In genomic region chr7:55556492-55556891, GRCh38 we compare ENCODE assay signal across 17 cellular contexts. TPM values are rescaled to one million over a fixed set of nuclear protein-coding genes. Genes with fewer than 3 reads are reported as not detected.
DNase-seq lines count a peak whose midpoint lies in the region; ATAC-seq and TF ChIP-seq lines count a peak whose summit lies in the region.
"Had no signal": no experiment of that assay in that cellular context is flagged by ENCODE, and none has a peak within 500 bp of the region (broad histone marks: within the 10 kb centered on the region; RNA-seq: fewer than 3 reads in every experiment).

No MANE protein-coding gene starts in this region.

- H3K79me2 ChIP-seq in KMS-11 (ENCODE audit: insufficient read depth, low read depth): peaks cover 100% of the 10 kb centered on the region

- no peak overlapping the region for H3K4me3 Mint-ChIP-seq in activated CD4-positive, alpha-beta memory T cell treated with anti-CD3 and anti-CD28 coated beads for 36 hours
- no peak overlapping the region for H3K4me3 Mint-ChIP-seq in activated CD4-positive, alpha-beta memory T cell treated with anti-CD3 and anti-CD28 coated beads, Interleukin-2, amount 10 ng/mL, durations not matched to agents 7 days and 5 days
- no peak overlapping the region for H3K4me3 Mint-ChIP-seq in activated naive CD8-positive, alpha-beta T cell treated with anti-CD3 and anti-CD28 coated beads, Interleukin-2, amount 50 U/mL, for 24 hours

- peaks cover 4% of the 10 kb centered on the region; the same call in 1 of the 2 replicates for H3K36me3 ChIP-seq in KMS-11 (ENCODE audit: insufficient read depth)
- H3K36me3 ChIP-seq in psoas muscle (ENCODE audit: insufficient read depth in 1 of 2, low read depth in 1 of 2): no peaks in the 10 kb centered on the region
- H3K36me3 ChIP-seq: brain microvascular endothelial cell, upper lobe of right lung had no signal

- H4K20me1 ChIP-seq in KMS-11 (ENCODE audit: insufficient read depth): peaks cover 29% of the 10 kb centered on the region

- no peaks in the 10 kb centered on the region for H3K9me3 ChIP-seq in psoas muscle
- H3K9me3 ChIP-seq: upper lobe of right lung had no signal

- peak overlapping the region; percentile 72 for H3K4me2 ChIP-seq in KMS-11

- peak overlapping the region; percentile 37; the same call in 1 of the 2 replicates for H3K27ac ChIP-seq in KMS-11
- H3K27ac ChIP-seq in psoas muscle: peak overlapping the region; percentile 89
- H3K27ac ChIP-seq: brain microvascular endothelial cell, upper lobe of right lung had no signal

- TF ChIP-seq CTCF in KMS-11 (conservative IDR thresholded peaks at IDR 0.05; ENCODE audit: low read depth, low read length): no peak
- TF ChIP-seq CTCF in psoas muscle (IDR thresholded peaks at IDR 0.05): no peak

- intact Hi-C loops in activated CD4-positive, alpha-beta memory T cell treated with anti-CD3 and anti-CD28 coated beads for 36 hours (cut with micrococcal nuclease): loop anchor here (1.0 kb wide), 1 partner anchor 13 kb away; no protein-coding TSS in a partner anchor
- intact Hi-C loops in psoas muscle (cut with DNase I): no loop called here

- ATAC-seq in activated naive CD8-positive, alpha-beta T cell treated with anti-CD3 and anti-CD28 coated beads, Interleukin-2, amount 50 U/mL, for 24 hours: no peak
- ATAC-seq in psoas muscle: no peak
- ATAC-seq: Right ventricle myocardium inferior, upper lobe of right lung had no signal

- DNase-seq in activated CD4-positive, alpha-beta memory T cell treated with anti-CD3 and anti-CD28 coated beads for 36 hours: peak; percentile 9
- DNase-seq in activated CD4-positive, alpha-beta memory T cell treated with anti-CD3 and anti-CD28 coated beads, Interleukin-2, amount 10 ng/mL, durations not matched to agents 7 days and 5 days: no peak
- no peak for DNase-seq in activated naive CD8-positive, alpha-beta T cell treated with anti-CD3 and anti-CD28 coated beads, Interleukin-2, amount 50 U/mL, for 24 hours
- DNase-seq in psoas muscle (no peak), glomerular visceral epithelial cell (ENCODE audit: extremely low spot score) (no peak), NCI-H1092 (lab: John Stamatoyannopoulos, UW) (no peak), COR-L47 (lab: John Stamatoyannopoulos, UW) (no peak)
- DNase-seq: ACHN; activated CD4-positive, alpha-beta T cell treated with anti-CD3 and anti-CD28 coated beads, Interleukin-2, amount 50 U/mL, for 4 hours; activated gamma-delta T cell; brain microvascular endothelial cell; IMR-90; stimulated activated CD4-positive, alpha-beta T cell treated with anti-CD3 and anti-CD28 coated beads, Interleukin-4, amount 100 ng/mL, for 1 hour; T1000; upper lobe of right lung had no signal

- peak overlapping the region; percentile 5; the same call in 1 of the 2 replicates for H3K9ac ChIP-seq in KMS-11

- peaks cover 93% of the 10 kb centered on the region for H3K4me1 Mint-ChIP-seq in activated CD4-positive, alpha-beta memory T cell treated with anti-CD3 and anti-CD28 coated beads for 36 hours (ENCODE audit: low read depth)
- peaks cover 64% of the 10 kb centered on the region for H3K4me1 Mint-ChIP-seq in activated CD4-positive, alpha-beta memory T cell treated with anti-CD3 and anti-CD28 coated beads, Interleukin-2, amount 10 ng/mL, durations not matched to agents 7 days and 5 days
- H3K4me1 Mint-ChIP-seq in activated naive CD8-positive, alpha-beta T cell treated with anti-CD3 and anti-CD28 coated beads, Interleukin-2, amount 50 U/mL, for 24 hours: peaks cover 91% of the 10 kb centered on the region

- no peak overlapping the region for H2AFZ ChIP-seq in KMS-11 (ENCODE audit: low read depth)

- peaks cover 24% of the 10 kb centered on the region for H3K36me3 Mint-ChIP-seq in activated CD4-positive, alpha-beta memory T cell treated with anti-CD3 and anti-CD28 coated beads for 36 hours
- peaks cover 16% of the 10 kb centered on the region for H3K36me3 Mint-ChIP-seq in activated CD4-positive, alpha-beta memory T cell treated with anti-CD3 and anti-CD28 coated beads, Interleukin-2, amount 10 ng/mL, durations not matched to agents 7 days and 5 days (ENCODE audit: low read depth)
- H3K36me3 Mint-ChIP-seq in activated naive CD8-positive, alpha-beta T cell treated with anti-CD3 and anti-CD28 coated beads, Interleukin-2, amount 50 U/mL, for 24 hours (ENCODE audit: low read depth): peaks cover 26% of the 10 kb centered on the region

- H3K27me3 ChIP-seq in KMS-11 (ENCODE audit: insufficient read depth, low read depth) (no peaks in the 10 kb centered on the region), psoas muscle (ENCODE audit: insufficient read depth in 3 of 3, low read length in 2 of 3) (no peaks in the 10 kb centered on the region)
- H3K27me3 ChIP-seq: brain microvascular endothelial cell, upper lobe of right lung had no signal

- H3K4me3 ChIP-seq in KMS-11 (IDR thresholded peaks at IDR 0.05; ENCODE audit: insufficient read depth, low read depth, low read length) (no peak overlapping the region), psoas muscle (no peak overlapping the region)
- H3K4me3 ChIP-seq: upper lobe of right lung had no signal

- peak overlapping the region; percentile 65 for H3K27ac Mint-ChIP-seq in activated CD4-positive, alpha-beta memory T cell treated with anti-CD3 and anti-CD28 coated beads for 36 hours
- H3K27ac Mint-ChIP-seq in activated CD4-positive, alpha-beta memory T cell treated with anti-CD3 and anti-CD28 coated beads, Interleukin-2, amount 10 ng/mL, durations not matched to agents 7 days and 5 days: no peak overlapping the region
- peak overlapping the region; percentile 43 for H3K27ac Mint-ChIP-seq in activated naive CD8-positive, alpha-beta T cell treated with anti-CD3 and anti-CD28 coated beads, Interleukin-2, amount 50 U/mL, for 24 hours

- CTCF ChIA-PET in activated CD4-positive, alpha-beta memory T cell treated with anti-CD3 and anti-CD28 coated beads for 36 hours (lab: Charles Lee): interaction anchor here (1.9 to 2.6 kb wide), 2 partner anchors 11 to 22 kb away, joined by 4 to 8 read pairs; no protein-coding TSS in a partner anchor
- CTCF ChIA-PET in activated CD4-positive, alpha-beta memory T cell treated with anti-CD3 and anti-CD28 coated beads, Interleukin-2, amount 10 ng/mL, durations not matched to agents 7 days and 5 days (lab: Charles Lee): no interaction called here

- POLR2A ChIA-PET in activated CD4-positive, alpha-beta memory T cell treated with anti-CD3 and anti-CD28 coated beads for 36 hours (lab: Charles Lee): interaction anchor here (1.1 to 2.4 kb wide), 5 partner anchors 8 to 248 kb away, joined by 3 to 19 read pairs (median 4); no protein-coding TSS in a partner anchor
- POLR2A ChIA-PET in activated CD4-positive, alpha-beta memory T cell treated with anti-CD3 and anti-CD28 coated beads, Interleukin-2, amount 10 ng/mL, durations not matched to agents 7 days and 5 days (lab: Charles Lee): interaction anchor here (0.7 to 1.1 kb wide), 2 partner anchors 22 to 191 kb away, joined by 3 read pairs; no protein-coding TSS in a partner anchor

- WGBS in psoas muscle, 3 donors: 86 to 94% (median 88%) methylated on average over 3 of the region's 3 CpGs

- H3K4me1 ChIP-seq in KMS-11 (ENCODE audit: low read depth, poor library complexity, severe bottlenecking): peaks cover 91% of the 10 kb centered on the region
- peaks cover 39% of the 10 kb centered on the region for H3K4me1 ChIP-seq in psoas muscle

- no peaks in the 10 kb centered on the region for H3K27me3 Mint-ChIP-seq in activated CD4-positive, alpha-beta memory T cell treated with anti-CD3 and anti-CD28 coated beads for 36 hours
- no peaks in the 10 kb centered on the region for H3K27me3 Mint-ChIP-seq in activated CD4-positive, alpha-beta memory T cell treated with anti-CD3 and anti-CD28 coated beads, Interleukin-2, amount 10 ng/mL, durations not matched to agents 7 days and 5 days
- no peaks in the 10 kb centered on the region for H3K27me3 Mint-ChIP-seq in activated naive CD8-positive, alpha-beta T cell treated with anti-CD3 and anti-CD28 coated beads, Interleukin-2, amount 50 U/mL, for 24 hours

- no peaks in the 10 kb centered on the region for H3K9me3 Mint-ChIP-seq in activated CD4-positive, alpha-beta memory T cell treated with anti-CD3 and anti-CD28 coated beads for 36 hours
- no peaks in the 10 kb centered on the region for H3K9me3 Mint-ChIP-seq in activated CD4-positive, alpha-beta memory T cell treated with anti-CD3 and anti-CD28 coated beads, Interleukin-2, amount 10 ng/mL, durations not matched to agents 7 days and 5 days
- H3K9me3 Mint-ChIP-seq in activated naive CD8-positive, alpha-beta T cell treated with anti-CD3 and anti-CD28 coated beads, Interleukin-2, amount 50 U/mL, for 24 hours: no peaks in the 10 kb centered on the region

RNA-seq across cellular contexts. Expression of gene VOPP1, which starts 15.8 kb away (rescaled TPM):
- 10 to 100 TPM; 64.9 to 67.2 TPM for total RNA-seq in activated CD4-positive, alpha-beta memory T cell treated with anti-CD3 and anti-CD28 coated beads for 36 hours
- total RNA-seq in activated CD4-positive, alpha-beta memory T cell treated with anti-CD3 and anti-CD28 coated beads, Interleukin-2, amount 10 ng/mL, durations not matched to agents 7 days and 5 days: 10 to 100 TPM; 51.4 to 52.7 TPM
- total RNA-seq in psoas muscle: 10 to 100 TPM; 21.6 to 31.9 (median 30.5) TPM
- 10 to 100 TPM; 16.3 to 45.7 (median 19.5) TPM for polyA plus RNA-seq in psoas muscle
